15 cellular contexts compared by ENCODE assay signal in genomic region chr15:72419768-72420167, GRCh38. TPM values are rescaled to one million over a fixed set of nuclear protein-coding genes. Genes with fewer than 3 reads are reported as not detected.
"Had no signal": no experiment of that assay in that cellular context is flagged by ENCODE, and none has a peak within 500 bp of the region (broad histone marks: within the 10 kb centered on the region; RNA-seq: fewer than 3 reads in every experiment).

No MANE protein-coding gene starts in this region.

RNA-seq across cellular contexts. Expression of gene TMEM202, which starts 21.7 kb away (rescaled TPM):
- total RNA-seq: stomach, subcutaneous adipose tissue, suprapubic skin, temporal lobe, thoracic aorta, thyroid gland, tibial nerve, transverse colon, upper lobe of left lung, upper lobe of right lung, ureter, urinary bladder, uterus, vagina had no signal
- polyA plus RNA-seq: stomach, thymus, urinary bladder had no signal
